Comparison of ENCODE assay signal across 1 cellular context in genomic region chr17:50785942-50786570, GRCh38.
TF ChIP-seq lines count a peak whose summit lies in the region.

No MANE protein-coding gene starts in this region.

TF ChIP-seq in HEK293, 187 proteins besides CTCF, POLR2A, EP300 and RAD21 (continued from another document):
- TF ChIP-seq ZNF768 (tag by site-specific recombination; IDR thresholded peaks at IDR 0.05): no peak
TF ChIP-seq in HEK293: peak in this region for 8.
